Comparison of ENCODE assay signal across 27 cellular contexts in the genomic region with DNA sequence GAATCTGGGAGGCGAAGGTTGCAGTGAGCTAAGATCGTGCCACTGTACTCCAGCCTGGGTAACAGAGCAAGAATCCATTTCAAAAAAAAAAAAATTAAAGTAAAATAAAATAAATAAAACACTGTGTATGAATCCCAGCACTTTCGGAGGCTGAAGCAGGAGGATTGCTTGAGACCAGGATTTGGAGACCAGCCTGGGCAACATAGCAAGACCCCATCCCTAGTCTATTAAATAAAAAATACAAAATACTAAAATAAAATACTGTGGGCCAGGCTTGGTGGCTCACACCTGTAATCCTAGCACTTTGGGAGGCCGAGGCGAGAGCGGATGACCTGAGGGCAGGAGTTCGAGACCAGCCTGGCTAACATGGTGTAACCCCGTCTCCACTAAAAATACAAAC. TPM values are rescaled to one million over a fixed set of nuclear protein-coding genes. Genes with fewer than 3 reads are reported as not detected.
"Had no signal": no experiment of that assay in that cellular context is flagged by ENCODE, and none has a peak within 500 bp of the region (broad histone marks: within the 10 kb centered on the region; RNA-seq: fewer than 3 reads in every experiment).

No MANE protein-coding gene starts in this region.

- H3K4me3 ChIP-seq: coronary artery, dorsolateral prefrontal cortex, esophagus squamous epithelium, gastrocnemius medialis, heart right ventricle, left lung, lower lobe of right lung, mucosa of descending colon had no signal

- DNase-seq: dermis blood vessel endothelial cell; dorsolateral prefrontal cortex; effector CD4-positive, alpha-beta T cell; effector memory CD4-positive, alpha-beta T cell; erythroblast; esophagus squamous epithelium; foreskin fibroblast; foreskin melanocyte; gastrocnemius medialis; glutamatergic neuron; head of caudate nucleus; heart right ventricle; hippocampal formation; left cardiac atrium; left lung; left ventricle myocardium superior; lower lobe of right lung; mesenchymal stem cell; mucosa of descending colon; naive B cell had no signal

- H3K9me3 ChIP-seq: esophagus squamous epithelium, gastrocnemius medialis, heart right ventricle, left lung, lower lobe of right lung, mucosa of descending colon had no signal

- H3K27ac ChIP-seq: coronary artery, dorsolateral prefrontal cortex, epithelial cell of prostate, esophagus squamous epithelium, gastrocnemius medialis, heart right ventricle, left lung, lower lobe of right lung had no signal

- H3K4me1 ChIP-seq: gastrocnemius medialis, left lung, lower lobe of right lung had no signal

- H3K27me3 ChIP-seq: dorsolateral prefrontal cortex, esophagus squamous epithelium, gastrocnemius medialis, heart right ventricle, left lung had no signal

- FAIRE-seq: colon, islet of Langerhans, keratinocyte had no signal

RNA-seq across cellular contexts. Expression of a gene that starts 4.2 kb away (rescaled TPM):
- total RNA-seq: glomerular endothelial cell, mesenteric fat pad had no signal
